ENCODE assay signal across 8 cellular contexts in the genomic region with DNA sequence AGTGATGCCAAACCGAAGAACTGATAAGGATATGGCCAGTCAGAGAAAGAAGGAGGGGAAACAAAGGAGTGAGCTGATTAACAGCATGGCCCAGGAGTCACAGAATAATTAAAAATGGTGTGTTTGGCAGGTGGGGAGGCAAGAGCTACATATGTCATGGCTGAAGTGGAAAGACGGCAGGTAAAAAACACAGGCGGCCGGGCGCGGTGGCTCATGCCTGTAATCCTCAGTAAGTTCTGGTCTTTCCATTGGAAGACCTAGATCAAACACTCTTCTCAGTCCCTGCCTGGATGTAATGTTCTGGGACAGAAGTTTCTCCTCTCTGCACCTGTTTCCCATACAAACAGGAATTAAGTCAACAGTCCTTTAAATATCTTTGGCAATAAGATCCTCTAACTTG.
"Had no signal": no experiment of that assay in that cellular context is flagged by ENCODE, and none has a peak within 500 bp of the region (broad histone marks: within the 10 kb centered on the region; RNA-seq: fewer than 3 reads in every experiment).

No MANE protein-coding gene starts in this region.

- H3K4me3 ChIP-seq: GM12878 had no signal

- FAIRE-seq: G401.6, GM12878, GM12891, GM12892, GM18507, GM19239 had no signal

- DNase-seq: GDM1, GF-D8 had no signal

- ATAC-seq: GM12878 had no signal
